ENCODE assay signal across 8 cellular contexts in genomic region chr3:138774529-138775253, GRCh38.
DNase-seq lines count a peak whose midpoint lies in the region; ATAC-seq and TF ChIP-seq lines count a peak whose summit lies in the region.

No MANE protein-coding gene starts in this region.

- H3K27ac ChIP-seq in AG04450 (ENCODE audit: low read depth, low read length) (peak overlapping the region; percentile 80), coronary artery (peak overlapping the region; percentile 4 to 53), upper lobe of left lung (peak overlapping the region; percentile 45 to 66 (median 56))

- H3K4me3 ChIP-seq in AG04450 (ENCODE audit: low read depth, low read length) (no peak overlapping the region), coronary artery (no peak overlapping the region), upper lobe of left lung (no peak overlapping the region)
- H3K4me3 ChIP-seq in Jurkat, Clone E6-1 (ENCODE audit: low read length) = no peak overlapping the region

- no peaks in the 10 kb centered on the region for H3K9me3 ChIP-seq in AG04450 (ENCODE audit: control insufficient read depth, insufficient read depth, low read length)
- H3K9me3 ChIP-seq in upper lobe of left lung = no peaks in the 10 kb centered on the region

- TF ChIP-seq CTCF in AG04450 (IDR thresholded peaks at IDR 0.05; ENCODE audit: low read depth, low read length) (no peak), coronary artery (IDR thresholded peaks at IDR 0.05) (no peak), upper lobe of left lung (IDR thresholded peaks at IDR 0.05) (no peak)

- peak; percentile 77 for ATAC-seq in GM18498 (IDR thresholded peaks at IDR 0.05; ENCODE audit: unreplicated experiment)
- peak; percentile 90 to 91 for ATAC-seq in upper lobe of left lung (ENCODE audit: low FRiP score in 2 of 2)
- ATAC-seq in GM19035 (IDR thresholded peaks at IDR 0.05; ENCODE audit: unreplicated experiment) = no peak

- H3K36me3 ChIP-seq in upper lobe of left lung = no peaks in the 10 kb centered on the region

- TF ChIP-seq EP300 in upper lobe of left lung (IDR thresholded peaks at IDR 0.05) = peak in 1 of 4 donors; percentile 70

- no peak for TF ChIP-seq POLR2A in upper lobe of left lung (IDR thresholded peaks at IDR 0.05)

- CTCF ChIA-PET in AG04450 (lab: Charles Lee) = interaction anchor here (1.2 to 3.5 kb wide), 3 partner anchors 13 to 295 kb away, joined by 3 to 28 read pairs (median 7); no protein-coding TSS in a partner anchor

- POLR2A ChIA-PET in AG04450 (lab: Yijun Ruan, JAX) = interaction anchor here (0.7 to 1.4 kb wide), 4 partner anchors 10 to 141 kb away, joined by 3 to 6 read pairs (median 4); no protein-coding TSS in a partner anchor

- DNase-seq in AG04450 (ENCODE audit: low read depth, low spot score) = peak; percentile 98
- peak; percentile 35 for DNase-seq in Jurkat, Clone E6-1 (ENCODE audit: low read depth, low spot score)
- peak; percentile 69 for DNase-seq in OCI-M1 (lab: John Stamatoyannopoulos, UW)
- DNase-seq in coronary artery (ENCODE audit: low spot score) = no peak
- DNase-seq in lung microvascular endothelial cell (ENCODE audit: low read depth in 2 of 2) = peak; percentile 81 to 98
- peak in 1 of 2 donors; percentile 81 for DNase-seq in upper lobe of left lung

- no peaks in the 10 kb centered on the region for H3K27me3 ChIP-seq in AG04450 (ENCODE audit: control insufficient read depth, insufficient read depth, low read length)
- no peaks in the 10 kb centered on the region for H3K27me3 ChIP-seq in upper lobe of left lung

- H3K4me1 ChIP-seq in upper lobe of left lung = peaks cover 12 to 20% (median 20%) of the 10 kb centered on the region in 4 donors

Comparison
In these comparisons a context has a peak if more than half of its experiments do, and no peak if none do; other contexts are left out.
1. H3K27ac ChIP-seq: peak in every context shown above with its lines; median percentile 80 in AG04450; 56 in upper lobe of left lung; 28 in coronary artery.